In genomic region chr7:154929006-154929726, GRCh38 we compare ENCODE assay signal across 8 cellular contexts.
DNase-seq lines count a peak whose midpoint lies in the region; ATAC-seq, FAIRE-seq and TF ChIP-seq lines count a peak whose summit lies in the region.

No MANE protein-coding gene starts in this region.

- peak overlapping the region; percentile 67; the same call in 1 of the 2 replicates for H3K4me2 ChIP-seq in KMS-11

- H3K4me1 Mint-ChIP-seq in Calu3 (ENCODE audit: low read depth, unreplicated experiment) = no peaks in the 10 kb centered on the region

- DNase-seq in Calu3 (peak; percentile 41), colonic mucosa (peak; percentile 44), pancreas (no peak), retina (no peak)

- ATAC-seq in pancreas = peak; percentile 17 to 34 (median 29)
- no peak for ATAC-seq in GM19455 (IDR thresholded peaks at IDR 0.05; ENCODE audit: unreplicated experiment)
- no peak for ATAC-seq in HG03565 (IDR thresholded peaks at IDR 0.05; ENCODE audit: unreplicated experiment)
- ATAC-seq in GM18868 (IDR thresholded peaks at IDR 0.05; ENCODE audit: unreplicated experiment) = no peak

- H3K9me3 ChIP-seq in colonic mucosa (no peaks in the 10 kb centered on the region), pancreas (no peaks in the 10 kb centered on the region)

- H3K79me2 ChIP-seq in KMS-11 (ENCODE audit: insufficient read depth, low read depth) = no peaks in the 10 kb centered on the region

- CTCF ChIA-PET in Calu3 (lab: Charles Lee) = interaction anchor here (2.9 kb wide), 1 partner anchor 427 kb away, joined by 17 read pairs; no protein-coding TSS in a partner anchor

- H2AFZ ChIP-seq in KMS-11 (ENCODE audit: low read depth) = peak overlapping the region; percentile 87; the same call in 1 of the 2 replicates

- 43 to 51% methylated on average over 9 of the region's 9 CpGs for WGBS in pancreas, 2 donors

- no peaks in the 10 kb centered on the region for H4K20me1 ChIP-seq in KMS-11 (ENCODE audit: insufficient read depth)

- H3K27ac ChIP-seq in KMS-11 (no peak overlapping the region), colonic mucosa (peak overlapping the region; percentile 91), pancreas (peak overlapping the region; percentile 72 to 93 (median 80))

- no peaks in the 10 kb centered on the region for H3K36me3 ChIP-seq in KMS-11 (ENCODE audit: insufficient read depth)
- H3K36me3 ChIP-seq in colonic mucosa = no peaks in the 10 kb centered on the region
- H3K36me3 ChIP-seq in pancreas = no peaks in the 10 kb centered on the region

- H3K27me3 Mint-ChIP-seq in Calu3 (ENCODE audit: unreplicated experiment) = no peaks in the 10 kb centered on the region

- peaks cover 3% of the 10 kb centered on the region for H3K9me3 Mint-ChIP-seq in Calu3 (ENCODE audit: low read depth, unreplicated experiment)

- H3K9ac ChIP-seq in KMS-11 = no peak overlapping the region
- peak overlapping the region; percentile 77 to 88 for H3K9ac ChIP-seq in colonic mucosa (ENCODE audit: low read depth in 2 of 2, low read length in 2 of 2)

- intact Hi-C loops in Calu3 (cut with micrococcal nuclease; ENCODE audit: unreplicated experiment) (loop anchor here (2.0 to 5.0 kb wide), 2 partner anchors 24 to 593 kb away; no protein-coding TSS in a partner anchor), colonic mucosa (cut with DNase I) (loop anchor here (5.0 kb wide), 2 partner anchors 73 to 263 kb away; partner anchors contain the start of gene PAXIP1), pancreas (cut with DNase I) (loop anchor here in 1 of 3 donors (10.0 kb wide), 1 partner anchor 416 kb away; no protein-coding TSS in a partner anchor)

- H3K27me3 ChIP-seq in KMS-11 (ENCODE audit: insufficient read depth, low read depth) = no peaks in the 10 kb centered on the region
- no peaks in the 10 kb centered on the region for H3K27me3 ChIP-seq in colonic mucosa
- H3K27me3 ChIP-seq in pancreas = no peaks in the 10 kb centered on the region

- peak overlapping the region; percentile 94 for H3K27ac Mint-ChIP-seq in Calu3 (ENCODE audit: unreplicated experiment)

- H3K4me3 ChIP-seq in KMS-11 (IDR thresholded peaks at IDR 0.05; ENCODE audit: insufficient read depth, low read depth, low read length) (peak overlapping the region; percentile 63), colonic mucosa (peak overlapping the region; percentile 55), pancreas (peak overlapping the region; percentile 19 to 70 (median 50))

- BruUV-seq in Calu3 (replicated peaks; lab: Mats Ljungman, UMichigan) = TSS peak; percentile 38

- TF ChIP-seq CTCF in Calu3 (IDR thresholded peaks at IDR 0.05; ENCODE audit: unreplicated experiment) (no peak), KMS-11 (conservative IDR thresholded peaks at IDR 0.05; ENCODE audit: low read depth, low read length) (no peak), colonic mucosa (IDR thresholded peaks at IDR 0.05) (no peak), pancreas (IDR thresholded peaks at IDR 0.05) (no peak)

- H3K4me1 ChIP-seq in KMS-11 (ENCODE audit: low read depth, poor library complexity, severe bottlenecking) (no peaks in the 10 kb centered on the region), colonic mucosa (no peaks in the 10 kb centered on the region), pancreas (peaks cover 0 to 3% (median 0%) of the 10 kb centered on the region in 3 donors)

- FAIRE-seq in pancreas (lab: Jason Lieb, UNC) = no peak

- H3K4me3 Mint-ChIP-seq in Calu3 (ENCODE audit: low read depth, unreplicated experiment) = peak overlapping the region; percentile 98

- H3K36me3 Mint-ChIP-seq in Calu3 (ENCODE audit: insufficient read depth, unreplicated experiment) = peaks cover 16% of the 10 kb centered on the region

Comparison
In these comparisons a context has a peak if more than half of its experiments do, and no peak if none do; other contexts are left out.
1. DNase-seq: peak in Calu3 (single experiment) and colonic mucosa (single experiment); none in pancreas (0 of 6) and retina (single experiment).
2. ATAC-seq: peak in pancreas (4 of 4); none in GM19455 (single experiment), HG03565 (single experiment) and GM18868 (single experiment).
3. Peak in every context shown above with its lines, with median percentiles within 50 percentile points of each other: H3K4me3 ChIP-seq.